1 cellular context compared by ENCODE assay signal in the genomic region with DNA sequence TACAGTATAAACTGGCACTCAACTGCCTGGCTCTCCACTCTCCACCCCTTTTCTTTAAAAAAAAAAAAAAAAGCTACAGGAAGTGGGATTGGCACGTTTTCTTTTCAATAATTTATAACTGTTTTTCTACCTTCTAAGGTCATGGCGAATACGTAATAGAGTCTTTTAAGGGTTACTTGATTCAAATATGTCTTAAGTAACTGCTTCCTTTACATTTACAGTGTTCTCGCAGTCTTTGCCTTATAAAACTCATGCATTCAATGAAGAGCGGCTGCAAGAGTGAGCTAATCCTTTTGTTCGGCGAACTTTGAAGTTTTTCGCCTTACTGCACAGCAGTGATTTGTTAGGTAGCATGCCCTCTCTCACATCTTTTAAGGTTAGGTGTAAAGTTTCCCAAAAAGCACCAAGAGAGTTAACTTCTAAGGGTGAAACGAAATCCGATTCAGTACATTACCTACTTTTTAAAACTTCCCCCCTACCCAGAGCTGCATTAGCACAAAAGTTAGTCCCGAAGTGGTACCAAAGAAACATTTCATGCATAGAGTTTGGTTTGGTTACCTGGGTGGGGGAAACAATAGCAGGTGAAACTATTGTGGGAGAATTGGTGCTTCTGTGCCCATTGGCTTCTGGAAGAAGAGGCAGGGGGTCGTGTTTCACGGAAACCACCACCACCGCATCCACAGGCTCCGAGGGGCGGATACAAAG.
TF ChIP-seq lines count a peak whose summit lies in the region.

No MANE protein-coding gene starts in this region.

TF ChIP-seq in endothelial cell of umbilical vein, 7 proteins besides CTCF, POLR2A, EP300 and RAD21:
- TF ChIP-seq, protein P1, sequence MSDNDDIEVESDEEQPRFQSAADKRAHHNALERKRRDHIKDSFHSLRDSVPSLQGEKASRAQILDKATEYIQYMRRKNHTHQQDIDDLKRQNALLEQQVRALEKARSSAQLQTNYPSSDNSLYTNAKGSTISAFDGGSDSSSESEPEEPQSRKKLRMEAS (IDR thresholded peaks at IDR 0.05; ENCODE audit: insufficient read depth, insufficient read length), result no peak
- TF ChIP-seq EZH2 (IDR thresholded peaks at IDR 0.05; ENCODE audit: borderline replicate concordance, low read depth, low read length, severe bottlenecking) (no peak), JUN (IDR thresholded peaks at IDR 0.05; ENCODE audit: borderline replicate concordance, insufficient read depth, insufficient read length, low read depth) (no peak), FOS (IDR thresholded peaks at IDR 0.05; ENCODE audit: borderline replicate concordance, insufficient read depth, low read length) (no peak), POLR2AphosphoS5 (IDR thresholded peaks at IDR 0.05; ENCODE audit: insufficient read depth, low read depth, low read length) (no peak), GATA2 (IDR thresholded peaks at IDR 0.05; ENCODE audit: insufficient read depth, insufficient read length, low read depth, low read length) (no peak), MYC (IDR thresholded peaks at IDR 0.05; ENCODE audit: low read depth, low read length) (no peak)
